ENCODE assay signal across 22 cellular contexts in genomic region chr6:32942555-32942954, GRCh38. TPM values are rescaled to one million over a fixed set of nuclear protein-coding genes. Genes with fewer than 3 reads are reported as not detected.
DNase-seq lines count a peak whose midpoint lies in the region; ATAC-seq and TF ChIP-seq lines count a peak whose summit lies in the region.
"Had no signal": no experiment of that assay in that cellular context is flagged by ENCODE, and none has a peak within 500 bp of the region (broad histone marks: within the 10 kb centered on the region; RNA-seq: fewer than 3 reads in every experiment).

No MANE protein-coding gene starts in this region.

- CTCF ChIA-PET in OCI-LY7 (lab: Charles Lee; ENCODE audit: unreplicated experiment): interaction anchor here (0.8 to 1.2 kb wide), 2 partner anchors 21 to 29 kb away, joined by 3 read pairs; no protein-coding TSS in a partner anchor
- CTCF ChIA-PET in mammary epithelial cell (lab: Charles Lee; ENCODE audit: low non-redundant PET): interaction anchor here (0.9 kb wide), 1 partner anchor 9 kb away, joined by 5 read pairs; no protein-coding TSS in a partner anchor

- H3K79me2 ChIP-seq in OCI-LY7 (ENCODE audit: insufficient read depth, low read depth, low read length) (peaks cover 64% of the 10 kb centered on the region), mammary epithelial cell (ENCODE audit: insufficient read depth, low read length) (no peaks in the 10 kb centered on the region)

- TF ChIP-seq EP300 in esophagus muscularis mucosa (IDR thresholded peaks at IDR 0.05): no peak

- H2AFZ ChIP-seq in OCI-LY7 (ENCODE audit: low read length) (peak overlapping the region; percentile 19; the same call in 1 of the 2 replicates), mammary epithelial cell (ENCODE audit: low read depth, low read length) (no peak overlapping the region)

- H3K4me3 Mint-ChIP-seq in activated naive CD4-positive, alpha-beta T cell treated with anti-CD3 and anti-CD28 coated beads, Interleukin-2, amount 50 U/mL, for 24 hours: peak overlapping the region; percentile 52
- peak overlapping the region in 4 of 5 donors; percentile 14 to 97 (median 72) for H3K4me3 Mint-ChIP-seq in immature natural killer cell

- TF ChIP-seq CTCF in OCI-LY7 (conservative IDR thresholded peaks at IDR 0.05; ENCODE audit: low read length): no peak
- TF ChIP-seq CTCF in esophagus muscularis mucosa (IDR thresholded peaks at IDR 0.05): no peak
- no peak for TF ChIP-seq CTCF in mammary epithelial cell (conservative IDR thresholded peaks at IDR 0.05 in 1 of 2, IDR thresholded peaks at IDR 0.05 in 1 of 2; ENCODE audit: extremely low read depth in 1 of 2, insufficient read depth in 1 of 2, low read depth in 1 of 2, low read length in 2 of 2)

- H3K9me3 Mint-ChIP-seq in activated naive CD4-positive, alpha-beta T cell treated with anti-CD3 and anti-CD28 coated beads, Interleukin-2, amount 50 U/mL, for 24 hours: no peaks in the 10 kb centered on the region
- no peaks in the 10 kb centered on the region for H3K9me3 Mint-ChIP-seq in immature natural killer cell

- 93% methylated on average over 7 of the region's 7 CpGs for WGBS in esophagus muscularis mucosa
- WGBS in mammary epithelial cell (ENCODE audit: low coverage, missing lambda C conversion rate): 96% methylated on average over 7 of the region's 7 CpGs

- in situ Hi-C loops in mammary epithelial cell (cut with MboI; ENCODE audit: low sequenced_read_pairs in 2 of 2): no loop called here

- H3K9me3 ChIP-seq in OCI-LY7 (ENCODE audit: low read length) (peaks cover 11% of the 10 kb centered on the region; the same call in 1 of the 2 replicates), esophagus muscularis mucosa (no peaks in the 10 kb centered on the region), mammary epithelial cell (replicated peaks; ENCODE audit: insufficient read depth, low read length) (no peaks in the 10 kb centered on the region)
- H3K9me3 ChIP-seq: uterus had no signal

- TF ChIP-seq POLR2A in esophagus muscularis mucosa (IDR thresholded peaks at IDR 0.05; ENCODE audit: low read depth): no peak

- POLR2A ChIA-PET in OCI-LY7 (lab: Charles Lee): interaction anchor here (0.7 to 6.8 kb wide), 14 partner anchors 9 to 673 kb away, joined by 3 to 91 read pairs (median 4); partner anchors contain the start of genes BRD2, HLA-DMA and HLA-DPA1

- H4K20me1 ChIP-seq in OCI-LY7 (ENCODE audit: insufficient read depth, low read length) (no peaks in the 10 kb centered on the region), mammary epithelial cell (ENCODE audit: insufficient read depth, low read length) (no peaks in the 10 kb centered on the region)

- H3K4me2 ChIP-seq in OCI-LY7 (ENCODE audit: low read length): peak overlapping the region; percentile 95
- H3K4me2 ChIP-seq in mammary epithelial cell (ENCODE audit: insufficient read depth, low read depth, low read length): no peak overlapping the region
- H3K4me2 ChIP-seq: SK-N-SH had no signal

- BruUV-seq in OCI-LY7 (replicated peaks; lab: Mats Ljungman, UMichigan): no TSS peak
- BruUV-seq in mammary epithelial cell (replicated peaks; lab: Mats Ljungman, UMichigan): no TSS peak

- peaks cover 0 to 4% (median 0%) of the 10 kb centered on the region in 4 donors for H3K27me3 ChIP-seq in esophagus muscularis mucosa
- no peaks in the 10 kb centered on the region for H3K27me3 ChIP-seq in mammary epithelial cell (ENCODE audit: insufficient read depth, low read length)
- H3K27me3 ChIP-seq: uterus had no signal

- H3K9ac ChIP-seq in mammary epithelial cell (ENCODE audit: insufficient read depth, low read length): no peak overlapping the region
- H3K9ac ChIP-seq: SK-N-SH had no signal

- H3K4me1 Mint-ChIP-seq in activated naive CD4-positive, alpha-beta T cell treated with anti-CD3 and anti-CD28 coated beads, Interleukin-2, amount 50 U/mL, for 24 hours: peaks cover 80% of the 10 kb centered on the region
- peaks cover 60 to 70% of the 10 kb centered on the region in 2 donors for H3K4me1 Mint-ChIP-seq in immature natural killer cell

- H3K27ac Mint-ChIP-seq in activated naive CD4-positive, alpha-beta T cell treated with anti-CD3 and anti-CD28 coated beads, Interleukin-2, amount 50 U/mL, for 24 hours: no peak overlapping the region
- H3K27ac Mint-ChIP-seq in immature natural killer cell: peak overlapping the region; percentile 12 to 98 (median 85)

- H3K36me3 Mint-ChIP-seq in activated naive CD4-positive, alpha-beta T cell treated with anti-CD3 and anti-CD28 coated beads, Interleukin-2, amount 50 U/mL, for 24 hours: no peaks in the 10 kb centered on the region
- H3K36me3 Mint-ChIP-seq in immature natural killer cell: peaks cover 5 to 6% (median 6%) of the 10 kb centered on the region in 3 donors

- H3K9me2 ChIP-seq in OCI-LY7 (ENCODE audit: insufficient read depth, low read length): no peaks in the 10 kb centered on the region
- H3K9me2 ChIP-seq: SK-N-SH had no signal

- intact Hi-C loops in OCI-LY7 (cut with micrococcal nuclease; ENCODE audit: unreplicated experiment) (no loop called here), esophagus muscularis mucosa (cut with DNase I) (no loop called here), mammary epithelial cell (cut with micrococcal nuclease) (loop anchor here (5.0 to 10.0 kb wide), 2 partner anchors 115 to 528 kb away; no protein-coding TSS in a partner anchor)

- ATAC-seq in GM21390 (IDR thresholded peaks at IDR 0.05; ENCODE audit: unreplicated experiment): no peak
- ATAC-seq: right cardiac atrium had no signal

- H3K27ac ChIP-seq in OCI-LY7 (ENCODE audit: low read depth, low read length, poor library complexity, severe bottlenecking): peak overlapping the region; percentile 99
- no peak overlapping the region for H3K27ac ChIP-seq in esophagus muscularis mucosa (replicated peaks in 1 of 4)
- no peak overlapping the region for H3K27ac ChIP-seq in caudate nucleus (ENCODE audit: low read depth, low read length)
- no peak overlapping the region for H3K27ac ChIP-seq in mammary epithelial cell (ENCODE audit: insufficient read depth, low read depth, low read length)
- H3K27ac ChIP-seq: epithelial cell of prostate had no signal

- H3K4me3 ChIP-seq in OCI-LY7 (ENCODE audit: low read depth, low read length, poor library complexity, severe bottlenecking) (peak overlapping the region; percentile 91), esophagus muscularis mucosa (no peak overlapping the region), mammary epithelial cell (replicated peaks in 1 of 3; ENCODE audit: insufficient read depth in 1 of 3, low read depth in 2 of 3, low read length in 3 of 3) (no peak overlapping the region)
- H3K4me3 ChIP-seq: uterus had no signal

- DNase-seq in activated naive CD4-positive, alpha-beta T cell treated with anti-CD3 and anti-CD28 coated beads, Interleukin-2, amount 50 U/mL, for 16 hours: no peak
- DNase-seq in OCI-LY7 (ENCODE audit: low spot score) (no peak), immature natural killer cell (no peak), esophagus muscularis mucosa (ENCODE audit: extremely low spot score) (no peak), caudate nucleus (lab: John Stamatoyannopoulos, UW) (no peak), mammary epithelial cell (no peak)
- DNase-seq: activated CD4-positive, alpha-beta T cell treated with anti-CD3 and anti-CD28 coated beads for 4 hours; anterior cingulate cortex; central memory CD4-positive, alpha-beta T cell; DND-41; foreskin fibroblast; NCI-H1436; NCI-H524; right cardiac atrium; RPMI8226; SK-N-SH; stimulated activated CD8-positive, alpha-beta memory T cell treated with anti-CD3 and anti-CD28 coated beads, Interleukin-4, amount 100 ng/mL, for 48 hours; substantia nigra; uterus had no signal

- H3K4me1 ChIP-seq in OCI-LY7 (ENCODE audit: insufficient read depth, low read length, poor library complexity, severe bottlenecking) (peaks cover 77% of the 10 kb centered on the region), esophagus muscularis mucosa (peaks cover 0 to 15% (median 11%) of the 10 kb centered on the region in 4 donors), mammary epithelial cell (ENCODE audit: insufficient read depth, low read length) (no peaks in the 10 kb centered on the region)
- H3K4me1 ChIP-seq: uterus had no signal

- H3K36me3 ChIP-seq in OCI-LY7 (ENCODE audit: insufficient read depth, low read length) (peaks cover 33% of the 10 kb centered on the region), esophagus muscularis mucosa (peaks cover 0 to 7% (median 0%) of the 10 kb centered on the region in 4 donors), mammary epithelial cell (ENCODE audit: insufficient read depth, low read length) (no peaks in the 10 kb centered on the region)
- H3K36me3 ChIP-seq: uterus had no signal

- H3K27me3 Mint-ChIP-seq in activated naive CD4-positive, alpha-beta T cell treated with anti-CD3 and anti-CD28 coated beads, Interleukin-2, amount 50 U/mL, for 24 hours: no peaks in the 10 kb centered on the region
- peaks cover 0 to 8% (median 2%) of the 10 kb centered on the region in 3 donors for H3K27me3 Mint-ChIP-seq in immature natural killer cell (ENCODE audit: low read depth in 3 of 3)

- dilution Hi-C loops in mammary epithelial cell (cut with HindIII; ENCODE audit: low sequenced_read_pairs): no loop called here

RNA-seq across cellular contexts. Expression of gene HLA-DMB, which starts 1.7 kb away (rescaled TPM):
- total RNA-seq in OCI-LY7 (2014; rRNA removed; shearing (Covaris generic)): 85.1 and 98.0 TPM in 2 replicates
- total RNA-seq in OCI-LY7 (2022) (77.0 and 78.5 TPM in 2 replicates), esophagus muscularis mucosa (10 to 100 TPM in 2 of 4 donors, 1 to 10 TPM in 2; 8.0 to 17.2 (median 11.0) TPM), mammary epithelial cell (not detected)
- polyA plus RNA-seq in immature natural killer cell (100 to 1,000 TPM in 1 of 3 donors, 10 to 100 TPM in 2; 38.3 to 104 (median 89.1) TPM), mammary epithelial cell (0.03 TPM)
- not detected for polyA minus RNA-seq in mammary epithelial cell
- polyA plus RNA-seq: SK-N-SH had no signal

RNA-seq across cellular contexts. Expression of gene HLA-DMA, which starts 10.3 kb away (rescaled TPM):
- total RNA-seq in OCI-LY7 (2014; rRNA removed; shearing (Covaris generic)): 175 and 207 TPM in 2 replicates
- total RNA-seq in OCI-LY7 (2022) (140 TPM in 2 replicates), esophagus muscularis mucosa (10 to 100 TPM; 17.2 to 26.0 (median 21.6) TPM), mammary epithelial cell (1 to 10 TPM; 1.5 to 1.7 TPM)
- polyA plus RNA-seq in immature natural killer cell (10 to 100 TPM; 39.2 to 78.7 (median 69.7) TPM), mammary epithelial cell (1.7 TPM)
- polyA minus RNA-seq in mammary epithelial cell: 6.2 TPM

RNA-seq across cellular contexts. Expression of gene BRD2, which starts 25.8 kb away (rescaled TPM):
- 236 and 237 TPM in 2 replicates for total RNA-seq in OCI-LY7 (2014; rRNA removed; shearing (Covaris generic))
- total RNA-seq in OCI-LY7 (2022) (326 and 361 TPM in 2 replicates), esophagus muscularis mucosa (100 to 1,000 TPM; 107 to 148 (median 118) TPM), mammary epithelial cell (100 to 1,000 TPM; 114 to 245 TPM)
- polyA plus RNA-seq in immature natural killer cell (100 to 1,000 TPM in 1 of 3 donors, 10 to 100 TPM in 2; 29.8 to 119 (median 31.5) TPM), mammary epithelial cell (122 TPM)
- polyA minus RNA-seq in mammary epithelial cell: 102 TPM

Comparison
In these comparisons a context has a peak if more than half of its experiments do, and no peak if none do; other contexts are left out.
1. RNA of gene HLA-DMB, which starts 1.7 kb away (total RNA-seq): 77.0 to 98.0 TPM in OCI-LY7 and 8.0 to 17.2 TPM in esophagus muscularis mucosa; not detected in mammary epithelial cell; every median in the first group is over 4 times any median in the second.
2. RNA of gene HLA-DMA, which starts 10.3 kb away (total RNA-seq): 140 to 207 TPM in OCI-LY7 and 17.2 to 26.0 TPM in esophagus muscularis mucosa; 1.5 to 1.7 TPM in mammary epithelial cell; every median in the first group is over 4 times any median in the second.